Comparison of ENCODE assay signal across 10 cellular contexts in genomic region chr22:46587067-46587471, GRCh38. TPM values are rescaled to one million over a fixed set of nuclear protein-coding genes. Genes with fewer than 3 reads are reported as not detected.
DNase-seq lines count a peak whose midpoint lies in the region; ATAC-seq and TF ChIP-seq lines count a peak whose summit lies in the region.
"Had no signal": no experiment of that assay in that cellular context is flagged by ENCODE, and none has a peak within 500 bp of the region (broad histone marks: within the 10 kb centered on the region; RNA-seq: fewer than 3 reads in every experiment).

No MANE protein-coding gene starts in this region.

- peak overlapping the region in 6 of 8 donors; percentile 17 to 76 (median 53) for H3K4me3 Mint-ChIP-seq in CD4-positive, alpha-beta memory T cell
- H3K4me3 Mint-ChIP-seq in endothelial cell (ENCODE audit: unreplicated experiment), result no peak overlapping the region
- H3K4me3 Mint-ChIP-seq: neural crest cell had no signal

- H3K4me3 ChIP-seq in CD4-positive, alpha-beta memory T cell (ENCODE audit: low read length in 2 of 2), result no peak overlapping the region

- DNase-seq in CD4-positive, alpha-beta memory T cell, result no peak
- DNase-seq in endothelial cell (ENCODE audit: low spot score), result no peak
- DNase-seq in NCI-H2107 treated with DMSO at 0.1 percent for 48 hours (lab: John Stamatoyannopoulos, UW; ENCODE audit: unreplicated experiment), result no peak
- DNase-seq in NCI-H2196 (lab: John Stamatoyannopoulos, UW; ENCODE audit: unreplicated experiment), result no peak
- DNase-seq in KG1 (lab: John Stamatoyannopoulos, UW), result no peak
- DNase-seq: NCI-H748 treated with DMSO at 0.1 percent for 48 hours had no signal

- H3K27me3 ChIP-seq in CD4-positive, alpha-beta memory T cell (ENCODE audit: insufficient read depth, low read length), result no peaks in the 10 kb centered on the region

- H3K36me3 Mint-ChIP-seq in CD4-positive, alpha-beta memory T cell, result no peaks in the 10 kb centered on the region
- H3K36me3 Mint-ChIP-seq in endothelial cell (ENCODE audit: low read depth, unreplicated experiment), result no peaks in the 10 kb centered on the region

- H3K9me3 Mint-ChIP-seq in CD4-positive, alpha-beta memory T cell, result no peaks in the 10 kb centered on the region
- H3K9me3 Mint-ChIP-seq in endothelial cell (ENCODE audit: unreplicated experiment), result no peaks in the 10 kb centered on the region
- H3K9me3 Mint-ChIP-seq: neural crest cell had no signal

- no peak for TF ChIP-seq CTCF in endothelial cell (IDR thresholded peaks at IDR 0.05; ENCODE audit: unreplicated experiment)

- H3K27me3 Mint-ChIP-seq in CD4-positive, alpha-beta memory T cell, result no peaks in the 10 kb centered on the region
- H3K27me3 Mint-ChIP-seq in endothelial cell (ENCODE audit: unreplicated experiment), result peaks cover 5% of the 10 kb centered on the region

- H3K27ac Mint-ChIP-seq in CD4-positive, alpha-beta memory T cell, result peak overlapping the region; percentile 24 to 80 (median 61)
- H3K27ac Mint-ChIP-seq in endothelial cell (ENCODE audit: unreplicated experiment), result peak overlapping the region; percentile 72

- H3K36me3 ChIP-seq in CD4-positive, alpha-beta memory T cell (ENCODE audit: insufficient read depth, low read length), result no peaks in the 10 kb centered on the region

- intact Hi-C loops in CD4-positive, alpha-beta memory T cell (cut with micrococcal nuclease), result no loop called here

- CTCF ChIA-PET in CD4-positive, alpha-beta memory T cell (lab: Charles Lee; ENCODE audit: partially characterized antibody), result no interaction called here

- POLR2A ChIA-PET in CD4-positive, alpha-beta memory T cell (lab: Charles Lee; ENCODE audit: partially characterized antibody), result interaction anchor here (0.5 kb wide), 1 partner anchor 906 kb away, joined by 3 read pairs; no protein-coding TSS in a partner anchor

- H3K9me3 ChIP-seq in CD4-positive, alpha-beta memory T cell (ENCODE audit: control insufficient read depth in 1 of 2, low read length in 2 of 2), result no peaks in the 10 kb centered on the region

- H3K4me1 ChIP-seq in CD4-positive, alpha-beta memory T cell (ENCODE audit: insufficient read depth, low read length), result peaks cover 22% of the 10 kb centered on the region

- ATAC-seq in GM19324 (IDR thresholded peaks at IDR 0.05; ENCODE audit: low FRiP score, unreplicated experiment), result peak; percentile 33
- peak; percentile 35 for ATAC-seq in HG03457 (IDR thresholded peaks at IDR 0.05; ENCODE audit: unreplicated experiment)
- no peak for ATAC-seq in HG03469 (IDR thresholded peaks at IDR 0.05; ENCODE audit: unreplicated experiment)

- H3K4me1 Mint-ChIP-seq in CD4-positive, alpha-beta memory T cell, result peaks cover 5 to 21% (median 15%) of the 10 kb centered on the region in 4 donors
- H3K4me1 Mint-ChIP-seq in endothelial cell (ENCODE audit: unreplicated experiment), result peaks cover 3% of the 10 kb centered on the region

- H3K27ac ChIP-seq in CD4-positive, alpha-beta memory T cell (ENCODE audit: low read depth, low read length), result no peak overlapping the region

RNA-seq across cellular contexts. Expression of gene GRAMD4, which starts 33.1 kb away (rescaled TPM):
- 10 to 100 TPM; 16.1 to 19.6 TPM for total RNA-seq in CD4-positive, alpha-beta memory T cell
- polyA plus RNA-seq in CD4-positive, alpha-beta memory T cell, result 1 to 10 TPM in 1 of 2 donors, under 1 TPM in 1; 0.73 to 7.2 TPM
- 42.7 TPM for total RNA-seq in endothelial cell (ENCODE audit: unreplicated experiment)

RNA-seq across cellular contexts. Expression of gene CELSR1, which starts 49.6 kb away (rescaled TPM):
- total RNA-seq in CD4-positive, alpha-beta memory T cell, result 1 to 10 TPM in 1 of 2 experiments, under 1 TPM in 1; 0.94 to 1.1 TPM
- polyA plus RNA-seq in CD4-positive, alpha-beta memory T cell, result under 1 TPM; 0.47 to 0.67 TPM
- 7.7 TPM for total RNA-seq in endothelial cell (ENCODE audit: unreplicated experiment)
